ENCODE assay signal across 20 cellular contexts in the genomic region with DNA sequence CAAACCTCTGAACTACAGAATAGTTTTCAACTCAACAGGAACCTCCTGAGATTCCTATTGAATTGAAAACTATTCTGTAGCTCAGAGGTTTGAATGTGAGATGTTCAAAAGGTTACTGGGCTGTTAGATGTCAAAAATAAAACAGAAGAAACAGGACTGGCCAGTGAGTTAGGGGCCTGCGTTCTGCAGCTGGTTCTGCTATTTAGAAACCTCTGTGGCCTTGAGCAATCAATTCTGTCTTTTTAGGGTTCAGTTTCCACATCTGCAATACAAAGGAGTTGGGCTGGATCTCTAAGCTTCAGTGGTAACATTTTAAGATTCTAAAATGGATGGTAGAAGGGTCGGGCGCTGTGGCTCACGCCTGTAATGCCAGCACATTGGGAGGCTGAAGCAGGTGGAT. TPM values are rescaled to one million over a fixed set of nuclear protein-coding genes. Genes with fewer than 3 reads are reported as not detected.
A peak's percentile ranks its signal among the peaks of the same experiment; 100 is the strongest.
DNase-seq lines count a peak whose midpoint lies in the region; ATAC-seq, FAIRE-seq and TF ChIP-seq lines count a peak whose summit lies in the region.
"Had no signal": no experiment of that assay in that cellular context is flagged by ENCODE, and none has a peak within 500 bp of the region (broad histone marks: within the 10 kb centered on the region; RNA-seq: fewer than 3 reads in every experiment).

No MANE protein-coding gene starts in this region.

- H3K9me3 ChIP-seq in H1 (ENCODE audit: insufficient read depth in 2 of 2, low read depth in 1 of 2, low read length in 1 of 2) = no peaks in the 10 kb centered on the region
- H3K9me3 ChIP-seq: SJSA1 had no signal

- no peaks in the 10 kb centered on the region for H3K27me3 ChIP-seq in H1 (replicated peaks in 1 of 4; ENCODE audit: control insufficient read depth in 3 of 4, extremely low read depth in 1 of 4, insufficient read depth in 3 of 4, low read length in 3 of 4)
- H3K27me3 ChIP-seq: SJSA1 had no signal

- no peak overlapping the region for H3K18ac ChIP-seq in H1 (ENCODE audit: extremely low read depth, low read length)

- CTCF ChIA-PET in H1 (lab: Charles Lee; ENCODE audit: partially characterized antibody) = interaction anchor here (0.8 to 1.1 kb wide), 5 partner anchors 10 to 46 kb away, joined by 3 to 5 read pairs (median 4); no protein-coding TSS in a partner anchor

- no peak overlapping the region for H3K27ac ChIP-seq in H1 (ENCODE audit: low read depth, low read length)
- H3K27ac ChIP-seq: C4-2B, KMS-11, SJSA1 had no signal

- peak; percentile 9 for DNase-seq in SKM-1 treated with dmso at 0.1 percent for 144 hours (lab: John Stamatoyannopoulos, UW; ENCODE audit: unreplicated experiment)
- no peak for DNase-seq in SKM-1 (lab: John Stamatoyannopoulos, UW; ENCODE audit: unreplicated experiment)
- DNase-seq in H1 (ENCODE audit: low read depth in 1 of 2, low spot score in 2 of 2) = no peak
- no peak for DNase-seq in nephron progenitor cell
- DNase-seq in activated naive CD8-positive, alpha-beta T cell treated with anti-CD3 and anti-CD28 coated beads, Interleukin-2, amount 50 U/mL, for 24 hours = no peak
- DNase-seq in COR-L47 (lab: John Stamatoyannopoulos, UW) = no peak
- DNase-seq in mucosa of gallbladder (ENCODE audit: low spot score) = no peak
- no peak for DNase-seq in NCI-H128 (lab: John Stamatoyannopoulos, UW; ENCODE audit: unreplicated experiment)
- DNase-seq: DMS 273 treated with DMSO at 0.1 percent for 48 hours, GF-D8, GOT3, NCI-H1105 treated with DMSO at 0.1 percent for 48 hours, NCI-H187, NCI-H526 treated with DMSO at 0.1 percent for 48 hours, PC-3 had no signal

- no peaks in the 10 kb centered on the region for H3K79me2 ChIP-seq in H1 (ENCODE audit: control insufficient read depth in 1 of 2, insufficient read depth in 2 of 2, low read length in 2 of 2)

- H4K5ac ChIP-seq in H1 (ENCODE audit: insufficient read length, low read depth, low read length) = no peak overlapping the region

- H3K4me1 Mint-ChIP-seq in nephron progenitor cell = peaks cover 40% of the 10 kb centered on the region
- no peaks in the 10 kb centered on the region for H3K4me1 Mint-ChIP-seq in activated naive CD8-positive, alpha-beta T cell treated with anti-CD3 and anti-CD28 coated beads, Interleukin-2, amount 50 U/mL, for 24 hours

- no peak overlapping the region for H3K23ac ChIP-seq in H1 (ENCODE audit: insufficient read length)

- no peak overlapping the region for H2BK12ac ChIP-seq in H1 (ENCODE audit: low read depth, low read length)

- H2BK5ac ChIP-seq in H1 (ENCODE audit: low read depth, low read length) = no peak overlapping the region

- no peaks in the 10 kb centered on the region for H3K23me2 ChIP-seq in H1 (ENCODE audit: low read depth, low read length)

- no peaks in the 10 kb centered on the region for H4K20me1 ChIP-seq in H1 (replicated peaks in 1 of 2; ENCODE audit: control insufficient read depth in 1 of 2, insufficient read depth in 2 of 2, low read length in 2 of 2)

- no peak overlapping the region for H3K4me3 ChIP-seq in H1 (ENCODE audit: extremely low read depth in 1 of 4, insufficient read depth in 2 of 4, low read depth in 3 of 4, low read length in 4 of 4)
- H3K4me3 ChIP-seq: SJSA1 had no signal

- TF ChIP-seq EP300 in H1 (IDR thresholded peaks at IDR 0.05; ENCODE audit: borderline replicate concordance in 1 of 2, low read depth in 2 of 2, low read length in 2 of 2) = no peak

- no peaks in the 10 kb centered on the region for H3K27me3 Mint-ChIP-seq in nephron progenitor cell (ENCODE audit: low read depth, poor library complexity)
- H3K27me3 Mint-ChIP-seq in activated naive CD8-positive, alpha-beta T cell treated with anti-CD3 and anti-CD28 coated beads, Interleukin-2, amount 50 U/mL, for 24 hours = peaks cover 1% of the 10 kb centered on the region

- TF ChIP-seq CTCF in H1 (IDR thresholded peaks at IDR 0.05; ENCODE audit: control extremely low read depth in 1 of 3, insufficient read depth in 1 of 3, low read depth in 1 of 3, low read length in 3 of 3) (no peak), nephron progenitor cell (IDR thresholded peaks at IDR 0.05) (no peak)

- H3K27ac Mint-ChIP-seq in nephron progenitor cell = peak overlapping the region; percentile 77
- no peak overlapping the region for H3K27ac Mint-ChIP-seq in activated naive CD8-positive, alpha-beta T cell treated with anti-CD3 and anti-CD28 coated beads, Interleukin-2, amount 50 U/mL, for 24 hours

- H3K79me1 ChIP-seq in H1 (ENCODE audit: low read depth, low read length) = no peaks in the 10 kb centered on the region

- no peak overlapping the region for H3K4me2 ChIP-seq in H1 (ENCODE audit: insufficient read depth in 1 of 2, low read depth in 2 of 2, low read length in 2 of 2)
- H3K4me2 ChIP-seq: KMS-11 had no signal

- FAIRE-seq in H1 (lab: Jason Lieb, UNC) = no peak
- FAIRE-seq: GM12891, GM18507 had no signal

- POLR2A ChIA-PET in H1 (lab: Charles Lee; ENCODE audit: partially characterized antibody) = interaction anchor here (1.1 to 1.9 kb wide), 2 partner anchors 36 to 56 kb away, joined by 3 to 6 read pairs; partner anchors contain the start of gene CLMP

- H3K9me3 Mint-ChIP-seq in nephron progenitor cell = peaks cover 7% of the 10 kb centered on the region
- H3K9me3 Mint-ChIP-seq in activated naive CD8-positive, alpha-beta T cell treated with anti-CD3 and anti-CD28 coated beads, Interleukin-2, amount 50 U/mL, for 24 hours = no peaks in the 10 kb centered on the region

- H3K4ac ChIP-seq in H1 (replicated peaks; ENCODE audit: insufficient read length, low read depth, low read length) = no peak overlapping the region

- WGBS in H1 (ENCODE audit: extremely low coverage in 1 of 2, insufficient coverage in 1 of 2, insufficient read length in 1 of 2, insufficient replicate concordance in 2 of 2, low coverage in 1 of 2, low lambda C conversion rate in 2 of 2, missing lambda C conversion rate in 1 of 2), 2 experiments = 89% methylated on average over 4 of the region's 4 CpGs; no CpG with 5 or more reads in 1 of the 2 experiments

- H2BK15ac ChIP-seq in H1 (ENCODE audit: low read length) = no peak overlapping the region

- no peaks in the 10 kb centered on the region for H3K36me3 ChIP-seq in H1 (ENCODE audit: control insufficient read depth in 2 of 4, insufficient read depth in 4 of 4, low read length in 3 of 4)
- H3K36me3 ChIP-seq: SJSA1 had no signal

- no peak for ATAC-seq in activated naive CD8-positive, alpha-beta T cell treated with anti-CD3 and anti-CD28 coated beads, Interleukin-2, amount 50 U/mL, for 24 hours
- ATAC-seq: PC-3 had no signal

- TF ChIP-seq POLR2A in H1 (IDR thresholded peaks at IDR 0.05; ENCODE audit: control extremely low read depth in 1 of 2, low read depth in 2 of 2, low read length in 2 of 2) = no peak

- no peak overlapping the region for H3K4me3 Mint-ChIP-seq in nephron progenitor cell
- H3K4me3 Mint-ChIP-seq in activated naive CD8-positive, alpha-beta T cell treated with anti-CD3 and anti-CD28 coated beads, Interleukin-2, amount 50 U/mL, for 24 hours = no peak overlapping the region

- H2AFZ ChIP-seq in H1 (ENCODE audit: low read length) = no peak overlapping the region

- H3K56ac ChIP-seq in H1 (replicated peaks; ENCODE audit: insufficient read length, low read depth, low read length) = no peak overlapping the region

- no peak overlapping the region for H2BK120ac ChIP-seq in H1 (replicated peaks; ENCODE audit: low read depth, low read length)

- no peak for TF ChIP-seq RAD21 in H1 (IDR thresholded peaks at IDR 0.05 in 1 of 2, conservative IDR thresholded peaks at IDR 0.05 in 1 of 2; ENCODE audit: low read depth in 2 of 2, low read length in 2 of 2)

- H3K36me3 Mint-ChIP-seq in nephron progenitor cell (ENCODE audit: low read depth) = peaks cover 15% of the 10 kb centered on the region
- H3K36me3 Mint-ChIP-seq in activated naive CD8-positive, alpha-beta T cell treated with anti-CD3 and anti-CD28 coated beads, Interleukin-2, amount 50 U/mL, for 24 hours (ENCODE audit: low read depth) = no peaks in the 10 kb centered on the region

- peaks cover 0 to 3% (median under 1%) of the 10 kb centered on the region in 4 experiments; a peak in 3 of 7 replicates for H3K4me1 ChIP-seq in H1 (replicated peaks in 1 of 4; ENCODE audit: control insufficient read depth in 3 of 4, insufficient read depth in 4 of 4, low read length in 3 of 4)

- H2BK20ac ChIP-seq in H1 (ENCODE audit: low read length) = no peak overlapping the region

- no peak overlapping the region for H3K14ac ChIP-seq in H1 (ENCODE audit: insufficient read length)

- H4K91ac ChIP-seq in H1 (replicated peaks; ENCODE audit: insufficient read length, low read length) = no peak overlapping the region

- no peak overlapping the region for H2AK5ac ChIP-seq in H1 (ENCODE audit: low read depth, low read length)

- H3K9ac ChIP-seq in H1 (replicated peaks in 1 of 4; ENCODE audit: extremely low read depth in 1 of 4, low read depth in 3 of 4, low read length in 3 of 4) = no peak overlapping the region
- H3K9ac ChIP-seq: KMS-11 had no signal

- H4K8ac ChIP-seq in H1 (ENCODE audit: extremely low read depth, insufficient read depth, low read length) = no peak overlapping the region

TF ChIP-seq in H1, 55 proteins besides CTCF, POLR2A, EP300 and RAD21 (continues in another document):
- TF ChIP-seq YY1 (IDR thresholded peaks at IDR 0.05; ENCODE audit: low read depth, low read length) (no peak), RNF2 (IDR thresholded peaks at IDR 0.05; ENCODE audit: borderline replicate concordance, low read depth, low read length, missing control alignments, poor library complexity, severe bottlenecking) (no peak), POLR2AphosphoS5 (IDR thresholded peaks at IDR 0.05; ENCODE audit: low read depth, low read length) (no peak), CEBPB (IDR thresholded peaks at IDR 0.05; ENCODE audit: low read depth, low read length) (0 out of 2 replicates have a peak, but pooled peaks have one; percentile 15), KDM4A (IDR thresholded peaks at IDR 0.05; ENCODE audit: low read depth, low read length, severe bottlenecking) (no peak), CBX5 (IDR thresholded peaks at IDR 0.05; ENCODE audit: low read depth, low read length) (no peak), BCL11A (IDR thresholded peaks at IDR 0.05; ENCODE audit: low read depth in 2 of 2, low read length in 2 of 2) (no peak), TAF1 (IDR thresholded peaks at IDR 0.05; ENCODE audit: low read depth, low read length) (no peak), BRCA1 (IDR thresholded peaks at IDR 0.05; ENCODE audit: low read depth, low read length) (no peak), TCF12 (IDR thresholded peaks at IDR 0.05; ENCODE audit: low read depth, low read length) (peak; percentile 88; the same call in 1 of the 2 replicates)

RNA-seq across cellular contexts. Expression of gene CLMP, which starts 55.8 kb away (rescaled TPM):
- total RNA-seq in H1 (2021; fragmentation: NEBNext Ultra II Directional; extraction: Animal tissue kit (Norgen Biotek cat#: 25700)) = 20.8 and 24.1 TPM in 2 replicates
- polyA plus RNA-seq in H1 (2011; rRNA removed) = 9.9 and 11.5 TPM in 2 replicates
- polyA plus RNA-seq in H1 (2011; cell fraction: cytosol; rRNA removed) = 15.4 TPM
- 16.9 TPM for polyA plus RNA-seq in H1 (2011; cell fraction: nucleus; rRNA removed)
- 10.4 to 16.3 TPM (median 14.3 TPM) in 4 replicates for polyA plus RNA-seq in H1 (2012, experiment 1 of 2)
- 2.0 TPM for polyA plus RNA-seq in H1 (2012, experiment 2 of 2)
- polyA plus RNA-seq in H1 (2013, experiment 1 of 2) = 15.4 TPM
- 16.5 TPM for polyA plus RNA-seq in H1 (2013, experiment 2 of 2)
- 58.8 and 90.8 TPM in 2 replicates for polyA minus RNA-seq in H1 (2011; rRNA and poly(A)+ RNA removed)
- 13.3 TPM for polyA minus RNA-seq in H1 (2011; cell fraction: cytosol; rRNA and poly(A)+ RNA removed)
- 17.5 TPM for polyA minus RNA-seq in H1 (2011; cell fraction: nucleus; rRNA and poly(A)+ RNA removed)
- 53.9 TPM for total RNA-seq in mucosa of gallbladder
